In genomic region chr16:1292208-1292607, GRCh38 we compare ENCODE assay signal across 13 cellular contexts. TPM values are rescaled to one million over a fixed set of nuclear protein-coding genes. Genes with fewer than 3 reads are reported as not detected.
"Had no signal": no experiment of that assay in that cellular context is flagged by ENCODE, and none has a peak within 500 bp of the region (broad histone marks: within the 10 kb centered on the region; RNA-seq: fewer than 3 reads in every experiment).

No MANE protein-coding gene starts in this region.

RNA-seq across cellular contexts. Expression of gene TPSD1, which starts 36.3 kb away (rescaled TPM):
- total RNA-seq: hepatocyte; kidney epithelial cell; left lobe of liver; left ventricle myocardium inferior; lung microvascular endothelial cell; mammary epithelial cell; mesenteric fat pad; mesothelial cell of epicardium; mononuclear cell; myocyte; naive thymus-derived CD4-positive, alpha-beta T cell had no signal
- polyA plus RNA-seq: hepatocyte; immature natural killer cell; keratinocyte; mammary epithelial cell; naive thymus-derived CD4-positive, alpha-beta T cell had no signal

RNA-seq across cellular contexts. Expression of gene BAIAP3, which starts 41.2 kb away (rescaled TPM):
- polyA plus RNA-seq: keratinocyte had no signal

RNA-seq across cellular contexts. Expression of gene TPSAB1, which starts 51.7 kb away (rescaled TPM):
- total RNA-seq: hepatocyte, kidney epithelial cell, lung microvascular endothelial cell, mammary epithelial cell, mesothelial cell of epicardium, mononuclear cell, myocyte had no signal
- polyA plus RNA-seq: hepatocyte; immature natural killer cell; keratinocyte; mammary epithelial cell; naive thymus-derived CD4-positive, alpha-beta T cell had no signal
